8 cellular contexts compared by ENCODE assay signal in the genomic region with DNA sequence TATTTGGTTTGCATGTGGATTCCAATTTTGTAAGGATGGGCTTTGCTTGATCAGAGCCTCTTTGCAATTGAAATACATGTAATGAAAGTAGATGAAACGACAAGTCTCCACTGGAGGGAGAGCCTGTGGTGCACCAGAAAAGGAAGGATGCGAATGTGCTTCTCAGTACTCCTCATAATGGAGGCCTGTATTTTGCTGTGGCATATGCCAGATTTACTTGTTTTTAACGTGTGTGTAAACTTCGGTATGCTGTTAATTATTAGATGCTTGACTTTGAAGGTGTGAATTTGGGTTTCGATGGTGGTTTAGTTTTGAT. TPM values are rescaled to one million over a fixed set of nuclear protein-coding genes. Genes with fewer than 3 reads are reported as not detected.
DNase-seq lines count a peak whose midpoint lies in the region; ATAC-seq and FAIRE-seq lines count a peak whose summit lies in the region.

No MANE protein-coding gene starts in this region.

- H3K27ac Mint-ChIP-seq in activated T-cell treated with anti-CD3 and anti-CD28 coated beads, Interleukin-2, amount 50 U/mL, for 72 hours = peak overlapping the region; percentile 84

- H3K9me2 ChIP-seq in Karpas-422 (replicated peaks; ENCODE audit: insufficient read depth, low read length) = no peaks in the 10 kb centered on the region

- no peaks in the 10 kb centered on the region for H3K9me3 Mint-ChIP-seq in activated T-cell treated with anti-CD3 and anti-CD28 coated beads, Interleukin-2, amount 50 U/mL, for 72 hours

- H3K79me2 ChIP-seq in ACC112 (ENCODE audit: control insufficient read depth, insufficient read depth, low read length, unreplicated experiment) = peaks cover 73% of the 10 kb centered on the region
- H3K79me2 ChIP-seq in Karpas-422 (ENCODE audit: low read length) = peaks cover 75% of the 10 kb centered on the region

- peaks cover 7 to 18% of the 10 kb centered on the region in 2 donors for H3K36me3 Mint-ChIP-seq in activated T-cell treated with anti-CD3 and anti-CD28 coated beads, Interleukin-2, amount 50 U/mL, for 72 hours (ENCODE audit: insufficient read depth in 2 of 2)

- H3K27ac ChIP-seq in ACC112 (ENCODE audit: low read depth, low read length) = no peak overlapping the region
- peak overlapping the region; percentile 89 for H3K27ac ChIP-seq in Karpas-422 (ENCODE audit: low read length)
- peak overlapping the region; percentile 99 for H3K27ac ChIP-seq in skeletal muscle tissue (ENCODE audit: low read depth, low read length)

- ATAC-seq in activated T-cell treated with anti-CD3 and anti-CD28 coated beads, Interleukin-2, amount 50 U/mL, for 72 hours (replicated peaks in 1 of 2) = no peak
- no peak for ATAC-seq in GM21717 (IDR thresholded peaks at IDR 0.05; ENCODE audit: unreplicated experiment)

- peak overlapping the region; percentile 98 to 99 for H3K4me3 Mint-ChIP-seq in activated T-cell treated with anti-CD3 and anti-CD28 coated beads, Interleukin-2, amount 50 U/mL, for 72 hours

- H3K4me3 ChIP-seq in ACC112 (ENCODE audit: low read depth, low read length) (peak overlapping the region; percentile 89), Karpas-422 (ENCODE audit: low read length) (peak overlapping the region; percentile 95), skeletal muscle tissue (ENCODE audit: low read length in 3 of 3) (peak overlapping the region; percentile 76 to 90 (median 82))

- FAIRE-seq in frontal cortex (lab: Jason Lieb, UNC) (no peak), HTR-8/SVneo (lab: Jason Lieb, UNC) (no peak)

- peak overlapping the region; percentile 99 for H3K4me2 ChIP-seq in Karpas-422 (ENCODE audit: low read depth, low read length, poor library complexity, severe bottlenecking)

- H3K9ac ChIP-seq in Karpas-422 (ENCODE audit: low read length) = peak overlapping the region; percentile 98
- H3K9ac ChIP-seq in skeletal muscle tissue (ENCODE audit: low read depth in 1 of 3, low read length in 3 of 3) = peak overlapping the region; percentile 95

- no peaks in the 10 kb centered on the region for H3K27me3 Mint-ChIP-seq in activated T-cell treated with anti-CD3 and anti-CD28 coated beads, Interleukin-2, amount 50 U/mL, for 72 hours (ENCODE audit: low read depth)

- H2AFZ ChIP-seq in ACC112 (ENCODE audit: low read length, unreplicated experiment) (no peak overlapping the region), Karpas-422 (ENCODE audit: low read length) (no peak overlapping the region)

- H3K27me3 ChIP-seq in ACC112 (ENCODE audit: insufficient read depth, low read length) = no peaks in the 10 kb centered on the region
- H3K27me3 ChIP-seq in Karpas-422 (ENCODE audit: low read length) = no peaks in the 10 kb centered on the region
- no peaks in the 10 kb centered on the region for H3K27me3 ChIP-seq in skeletal muscle tissue (ENCODE audit: control insufficient read depth in 3 of 3, insufficient read depth in 3 of 3, low read length in 3 of 3)

- peaks cover 4% of the 10 kb centered on the region for H3K36me3 ChIP-seq in ACC112 (ENCODE audit: insufficient read depth, low read length)
- peaks cover 36% of the 10 kb centered on the region for H3K36me3 ChIP-seq in Karpas-422 (ENCODE audit: insufficient read depth, low read length)
- H3K36me3 ChIP-seq in skeletal muscle tissue (ENCODE audit: control insufficient read depth in 3 of 3, insufficient read depth in 3 of 3, low read length in 3 of 3) = peaks cover 2 to 13% (median 4%) of the 10 kb centered on the region in 3 donors

- H4K20me1 ChIP-seq in Karpas-422 (ENCODE audit: insufficient read depth, low read depth, low read length) = peaks cover 46% of the 10 kb centered on the region

- peaks cover 17% of the 10 kb centered on the region for H3K4me1 ChIP-seq in ACC112 (ENCODE audit: control insufficient read depth, insufficient read depth, low read length, unreplicated experiment)
- peaks cover 50% of the 10 kb centered on the region for H3K4me1 ChIP-seq in Karpas-422 (ENCODE audit: low read length)
- peaks cover 47 to 52% (median 49%) of the 10 kb centered on the region in 3 donors for H3K4me1 ChIP-seq in skeletal muscle tissue (ENCODE audit: control insufficient read depth in 3 of 3, insufficient read depth in 3 of 3, low read length in 3 of 3)

- DNase-seq in GM03348 (ENCODE audit: low spot score) (peak; percentile 56), Karpas-422 (peak; percentile 77), frontal cortex (ENCODE audit: low spot score in 2 of 2) (peak; percentile 33 to 35), HTR-8/SVneo (ENCODE audit: insufficient read length, low spot score) (no peak)
- DNase-seq in activated T-cell treated with anti-CD3 and anti-CD28 coated beads, Interleukin-2, amount 50 U/mL, for 72 hours = peak; percentile 24 to 28

- H3K4me1 Mint-ChIP-seq in activated T-cell treated with anti-CD3 and anti-CD28 coated beads, Interleukin-2, amount 50 U/mL, for 72 hours (ENCODE audit: low read depth) = peaks cover 70% of the 10 kb centered on the region

- no peaks in the 10 kb centered on the region for H3K9me3 ChIP-seq in Karpas-422 (ENCODE audit: low read length)
- H3K9me3 ChIP-seq in skeletal muscle tissue (ENCODE audit: control insufficient read depth in 3 of 3, low read length in 3 of 3) = no peaks in the 10 kb centered on the region

RNA-seq across cellular contexts. Expression of a gene that starts 2.8 kb away (rescaled TPM):
- total RNA-seq in Karpas-422 (2014; rRNA removed; shearing (Covaris generic); ENCODE audit: low replicate concordance) = 21.5 and 31.5 TPM in 2 replicates
- 10 to 100 TPM; 27.3 to 30.3 TPM for total RNA-seq in activated T-cell treated with anti-CD3 and anti-CD28 coated beads, Interleukin-2, amount 50 U/mL, for 72 hours
- total RNA-seq in frontal cortex (88.5 TPM), skeletal muscle tissue (47.0 TPM)
